ENCODE assay signal across 1 cellular context in genomic region chr10:125908813-125909212, GRCh38. TPM values are rescaled to one million over a fixed set of nuclear protein-coding genes. Genes with fewer than 3 reads are reported as not detected.
"Had no signal": no experiment of that assay in that cellular context is flagged by ENCODE, and none has a peak within 500 bp of the region (broad histone marks: within the 10 kb centered on the region; RNA-seq: fewer than 3 reads in every experiment).

No MANE protein-coding gene starts in this region.

RNA-seq across cellular contexts. Expression of gene FANK1, which starts 12.4 kb away (rescaled TPM):
- total RNA-seq: OCI-LY7 had no signal
